ENCODE assay signal across 9 cellular contexts in the genomic region with DNA sequence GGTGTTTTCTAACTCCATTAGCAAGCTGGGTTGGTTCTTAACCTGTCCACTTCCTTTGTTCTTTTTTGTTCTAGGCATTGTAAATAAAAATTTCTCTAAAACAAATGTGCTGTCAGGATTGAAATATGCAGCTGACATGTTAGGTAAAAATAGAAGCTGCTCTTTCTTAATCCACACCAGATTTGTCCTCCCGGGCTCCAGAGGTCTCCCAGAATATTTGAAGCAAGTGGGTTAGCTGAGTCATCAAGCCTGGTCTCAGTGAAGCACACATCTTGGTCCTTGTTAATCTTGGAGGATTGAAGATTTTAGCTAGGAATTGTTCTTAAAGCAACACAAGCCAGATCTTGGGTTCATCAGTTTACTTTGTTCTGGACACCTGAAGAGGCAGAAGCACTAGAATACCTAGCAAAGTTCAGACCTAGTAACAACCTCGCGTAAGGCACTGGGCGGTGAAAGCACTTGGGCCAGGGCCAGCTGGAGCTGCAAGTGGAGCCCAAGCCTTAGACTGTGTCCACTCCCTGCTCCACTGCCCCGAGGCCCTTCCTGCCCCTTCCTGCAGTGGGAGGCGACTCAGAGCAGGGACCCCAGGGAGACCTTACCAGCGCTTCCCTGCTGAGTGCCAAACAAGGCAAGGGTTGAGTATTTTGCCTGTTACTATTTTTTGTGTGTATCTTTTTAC. TPM values are rescaled to one million over a fixed set of nuclear protein-coding genes. Genes with fewer than 3 reads are reported as not detected.
A peak's percentile ranks its signal among the peaks of the same experiment; 100 is the strongest.
DNase-seq lines count a peak whose midpoint lies in the region; ATAC-seq, FAIRE-seq and TF ChIP-seq lines count a peak whose summit lies in the region.
"Had no signal": no experiment of that assay in that cellular context is flagged by ENCODE, and none has a peak within 500 bp of the region (broad histone marks: within the 10 kb centered on the region; RNA-seq: fewer than 3 reads in every experiment).

No MANE protein-coding gene starts in this region.

- no peak for TF ChIP-seq EP300 in H1 (IDR thresholded peaks at IDR 0.05; ENCODE audit: borderline replicate concordance in 1 of 2, low read depth in 2 of 2, low read length in 2 of 2)

- H3K36me3 ChIP-seq in H1 (ENCODE audit: control insufficient read depth in 2 of 4, insufficient read depth in 4 of 4, low read length in 3 of 4) (peaks cover 0 to 28% (median 11%) of the 10 kb centered on the region in 4 experiments; a peak in 5 of 8 replicates), upper lobe of right lung (peaks cover 20% of the 10 kb centered on the region)

- TF ChIP-seq RAD21 in H1 (IDR thresholded peaks at IDR 0.05 in 1 of 2, conservative IDR thresholded peaks at IDR 0.05 in 1 of 2; ENCODE audit: low read depth in 2 of 2, low read length in 2 of 2), result no peak

- TF ChIP-seq POLR2A in H1 (IDR thresholded peaks at IDR 0.05; ENCODE audit: control extremely low read depth in 1 of 2, low read depth in 2 of 2, low read length in 2 of 2), result no peak

- 88% methylated on average over 7 of the region's 7 CpGs; no CpG with 5 or more reads in 1 of the 2 experiments for WGBS in H1 (ENCODE audit: extremely low coverage in 1 of 2, insufficient coverage in 1 of 2, insufficient read length in 1 of 2, insufficient replicate concordance in 2 of 2, low coverage in 1 of 2, low lambda C conversion rate in 2 of 2, missing lambda C conversion rate in 1 of 2), 2 experiments

- H3K56ac ChIP-seq in H1 (replicated peaks; ENCODE audit: insufficient read length, low read depth, low read length), result no peak overlapping the region

- H2BK120ac ChIP-seq in H1 (replicated peaks; ENCODE audit: low read depth, low read length), result no peak overlapping the region

- H3K14ac ChIP-seq in H1 (ENCODE audit: insufficient read length), result no peak overlapping the region

- no peak overlapping the region for H2BK20ac ChIP-seq in H1 (ENCODE audit: low read length)

- H2AFZ ChIP-seq in H1 (ENCODE audit: low read length), result no peak overlapping the region

- no peak overlapping the region for H3K9ac ChIP-seq in H1 (replicated peaks in 1 of 4; ENCODE audit: extremely low read depth in 1 of 4, low read depth in 3 of 4, low read length in 3 of 4)

- no peaks in the 10 kb centered on the region for H3K9me3 Mint-ChIP-seq in Calu3 (ENCODE audit: low read depth, unreplicated experiment)
- H3K9me3 Mint-ChIP-seq: activated naive CD8-positive, alpha-beta T cell treated with anti-CD3 and anti-CD28 coated beads for 36 hours had no signal

- POLR2A ChIA-PET in H1 (lab: Charles Lee; ENCODE audit: partially characterized antibody), result no interaction called here

- H3K4me3 ChIP-seq in H1 (ENCODE audit: extremely low read depth in 1 of 4, insufficient read depth in 2 of 4, low read depth in 3 of 4, low read length in 4 of 4) (no peak overlapping the region), upper lobe of right lung (no peak overlapping the region)
- H3K4me3 ChIP-seq: HAP-1 had no signal

- no peak overlapping the region for H2BK12ac ChIP-seq in H1 (ENCODE audit: low read depth, low read length)

- no peak overlapping the region for H3K23ac ChIP-seq in H1 (ENCODE audit: insufficient read length)

- H3K4me1 ChIP-seq in H1 (replicated peaks in 1 of 4; ENCODE audit: control insufficient read depth in 3 of 4, insufficient read depth in 4 of 4, low read length in 3 of 4), result no peaks in the 10 kb centered on the region
- peaks cover 18% of the 10 kb centered on the region for H3K4me1 ChIP-seq in upper lobe of right lung

- no peak overlapping the region for H3K27ac Mint-ChIP-seq in Calu3 (ENCODE audit: unreplicated experiment)
- H3K27ac Mint-ChIP-seq: activated naive CD8-positive, alpha-beta T cell treated with anti-CD3 and anti-CD28 coated beads for 36 hours had no signal

- H4K20me1 ChIP-seq in H1 (replicated peaks in 1 of 2; ENCODE audit: control insufficient read depth in 1 of 2, insufficient read depth in 2 of 2, low read length in 2 of 2), result peaks cover 0 to 7% of the 10 kb centered on the region in 2 experiments

- DNase-seq in NCI-H226, result peak; percentile 63
- no peak for DNase-seq in H1 (ENCODE audit: low read depth in 1 of 2, low spot score in 2 of 2)
- DNase-seq in lung microvascular endothelial cell (ENCODE audit: low read depth in 2 of 2), result peak; percentile 22 to 40
- DNase-seq in upper lobe of right lung, result peak; percentile 79
- no peak for DNase-seq in NCI-H1105 (lab: John Stamatoyannopoulos, UW)
- no peak for DNase-seq in LoVo (ENCODE audit: low spot score)
- no peak for DNase-seq in Calu3
- DNase-seq: activated naive CD8-positive, alpha-beta T cell treated with anti-CD3 and anti-CD28 coated beads for 36 hours had no signal

- intact Hi-C loops in upper lobe of right lung (cut with DNase I) (no loop called here), Calu3 (cut with micrococcal nuclease; ENCODE audit: unreplicated experiment) (no loop called here)

- 0 out of 2 replicates have a peak overlapping the region, but pooled peaks have one; percentile 22 for H4K8ac ChIP-seq in H1 (ENCODE audit: extremely low read depth, insufficient read depth, low read length)

- no peak overlapping the region for H4K91ac ChIP-seq in H1 (replicated peaks; ENCODE audit: insufficient read length, low read length)

- CTCF ChIA-PET in H1 (lab: Charles Lee; ENCODE audit: partially characterized antibody) (interaction anchor here (0.9 to 1.9 kb wide), 6 partner anchors 9 to 159 kb away, joined by 3 to 5 read pairs (median 4); no protein-coding TSS in a partner anchor), Calu3 (lab: Charles Lee) (no interaction called here)

- no peak overlapping the region for H2AK5ac ChIP-seq in H1 (ENCODE audit: low read depth, low read length)

- BruUV-seq in Calu3 (replicated peaks; lab: Mats Ljungman, UMichigan), result no TSS peak

- no peaks in the 10 kb centered on the region; the same call in 1 of the 2 replicates for H3K79me1 ChIP-seq in H1 (ENCODE audit: low read depth, low read length)

- no peak for FAIRE-seq in H1 (lab: Jason Lieb, UNC)

- H2BK15ac ChIP-seq in H1 (ENCODE audit: low read length), result no peak overlapping the region

- no peaks in the 10 kb centered on the region for H3K79me2 ChIP-seq in H1 (ENCODE audit: control insufficient read depth in 1 of 2, insufficient read depth in 2 of 2, low read length in 2 of 2)

- no peak overlapping the region for H4K5ac ChIP-seq in H1 (ENCODE audit: insufficient read length, low read depth, low read length)

- H2BK5ac ChIP-seq in H1 (ENCODE audit: low read depth, low read length), result no peak overlapping the region

- H3K18ac ChIP-seq in H1 (ENCODE audit: extremely low read depth, low read length), result no peak overlapping the region

- no peak for TF ChIP-seq CTCF in H1 (IDR thresholded peaks at IDR 0.05; ENCODE audit: control extremely low read depth in 1 of 3, insufficient read depth in 1 of 3, low read depth in 1 of 3, low read length in 3 of 3)
- no peak for TF ChIP-seq CTCF in upper lobe of right lung (IDR thresholded peaks at IDR 0.05)
- TF ChIP-seq CTCF in Calu3 (IDR thresholded peaks at IDR 0.05; ENCODE audit: unreplicated experiment), result no peak

- H3K4me1 Mint-ChIP-seq in Calu3 (ENCODE audit: low read depth, unreplicated experiment), result no peaks in the 10 kb centered on the region

- no peak overlapping the region for H3K4ac ChIP-seq in H1 (replicated peaks; ENCODE audit: insufficient read length, low read depth, low read length)

- ATAC-seq in upper lobe of right lung, result peak; percentile 76

- H3K27ac ChIP-seq in H1 (ENCODE audit: low read depth, low read length) (no peak overlapping the region), upper lobe of right lung (peak overlapping the region; percentile 8)

- H3K27me3 Mint-ChIP-seq in Calu3 (ENCODE audit: unreplicated experiment), result no peaks in the 10 kb centered on the region
- H3K27me3 Mint-ChIP-seq: activated naive CD8-positive, alpha-beta T cell treated with anti-CD3 and anti-CD28 coated beads for 36 hours had no signal

- H3K9me3 ChIP-seq in H1 (ENCODE audit: insufficient read depth in 2 of 2, low read depth in 1 of 2, low read length in 1 of 2) (no peaks in the 10 kb centered on the region), upper lobe of right lung (no peaks in the 10 kb centered on the region)
- H3K9me3 ChIP-seq: HAP-1 had no signal

- H3K27me3 ChIP-seq in H1 (replicated peaks in 1 of 4; ENCODE audit: control insufficient read depth in 3 of 4, extremely low read depth in 1 of 4, insufficient read depth in 3 of 4, low read length in 3 of 4) (no peaks in the 10 kb centered on the region), upper lobe of right lung (no peaks in the 10 kb centered on the region)

- H3K4me3 Mint-ChIP-seq in Calu3 (ENCODE audit: low read depth, unreplicated experiment), result no peak overlapping the region
- H3K4me3 Mint-ChIP-seq: activated naive CD8-positive, alpha-beta T cell treated with anti-CD3 and anti-CD28 coated beads for 36 hours had no signal

- H3K4me2 ChIP-seq in H1 (ENCODE audit: insufficient read depth in 1 of 2, low read depth in 2 of 2, low read length in 2 of 2), result no peak overlapping the region

- H3K36me3 Mint-ChIP-seq in Calu3 (ENCODE audit: insufficient read depth, unreplicated experiment), result peaks cover 7% of the 10 kb centered on the region

- no peaks in the 10 kb centered on the region for H3K23me2 ChIP-seq in H1 (ENCODE audit: low read depth, low read length)

TF ChIP-seq in H1, 55 proteins besides CTCF, POLR2A, EP300 and RAD21:
- TF ChIP-seq SUZ12 (IDR thresholded peaks at IDR 0.05; ENCODE audit: low read length) (no peak), HDAC6 (IDR thresholded peaks at IDR 0.05; ENCODE audit: low read depth, low read length) (no peak), POLR2AphosphoS5 (IDR thresholded peaks at IDR 0.05; ENCODE audit: low read depth, low read length) (no peak), KDM4A (IDR thresholded peaks at IDR 0.05; ENCODE audit: low read depth, low read length, severe bottlenecking) (no peak), TCF12 (IDR thresholded peaks at IDR 0.05; ENCODE audit: low read depth, low read length) (no peak), KDM1A (IDR thresholded peaks at IDR 0.05; ENCODE audit: borderline replicate concordance, low read length) (no peak), CEBPB (IDR thresholded peaks at IDR 0.05; ENCODE audit: low read depth, low read length) (no peak), GABPA (IDR thresholded peaks at IDR 0.05; ENCODE audit: borderline replicate concordance, insufficient read depth, low read length) (no peak)

RNA-seq across cellular contexts. Expression of a gene that starts 36.5 kb away (rescaled TPM):
- 10.5 and 11.2 TPM in 2 replicates for total RNA-seq in H1 (2021; fragmentation: NEBNext Ultra II Directional; extraction: Animal tissue kit (Norgen Biotek cat#: 25700))
- polyA plus RNA-seq in H1 (2011; rRNA removed), result 3.3 and 3.8 TPM in 2 replicates
- polyA plus RNA-seq in H1 (2011; cell fraction: cytosol; rRNA removed), result 7.9 TPM
- 3.3 TPM for polyA plus RNA-seq in H1 (2011; cell fraction: nucleus; rRNA removed)
- polyA plus RNA-seq in H1 (2012, experiment 1 of 2), result 9.9 to 11.6 TPM (median 10.5 TPM) in 4 replicates
- polyA plus RNA-seq in H1 (2012, experiment 2 of 2), result 3.3 TPM
- 7.0 TPM for polyA plus RNA-seq in H1 (2013, experiment 1 of 2)
- 7.1 TPM for polyA plus RNA-seq in H1 (2013, experiment 2 of 2)
- polyA minus RNA-seq in H1 (2011; rRNA and poly(A)+ RNA removed), result 1.5 and 2.0 TPM in 2 replicates
- polyA minus RNA-seq in H1 (2011; cell fraction: cytosol; rRNA and poly(A)+ RNA removed), result 3.2 TPM
- polyA minus RNA-seq in H1 (2011; cell fraction: nucleus; rRNA and poly(A)+ RNA removed), result 2.5 TPM
- total RNA-seq in lung microvascular endothelial cell, result 5.7 and 6.9 TPM in 2 replicates
- total RNA-seq in upper lobe of right lung, result 10.3 TPM
- total RNA-seq in Calu3 (2022), result 9.8 and 11.6 TPM in 2 replicates

Comparison
In these comparisons a context has a peak if more than half of its experiments do, and no peak if none do; other contexts are left out.
1. DNase-seq: peak in NCI-H226 (single experiment), lung microvascular endothelial cell (2 of 2) and upper lobe of right lung (single experiment); none in H1 (0 of 2), NCI-H1105 (single experiment), LoVo (single experiment) and Calu3 (single experiment).